ENCODE assay signal across 10 cellular contexts in the genomic region with DNA sequence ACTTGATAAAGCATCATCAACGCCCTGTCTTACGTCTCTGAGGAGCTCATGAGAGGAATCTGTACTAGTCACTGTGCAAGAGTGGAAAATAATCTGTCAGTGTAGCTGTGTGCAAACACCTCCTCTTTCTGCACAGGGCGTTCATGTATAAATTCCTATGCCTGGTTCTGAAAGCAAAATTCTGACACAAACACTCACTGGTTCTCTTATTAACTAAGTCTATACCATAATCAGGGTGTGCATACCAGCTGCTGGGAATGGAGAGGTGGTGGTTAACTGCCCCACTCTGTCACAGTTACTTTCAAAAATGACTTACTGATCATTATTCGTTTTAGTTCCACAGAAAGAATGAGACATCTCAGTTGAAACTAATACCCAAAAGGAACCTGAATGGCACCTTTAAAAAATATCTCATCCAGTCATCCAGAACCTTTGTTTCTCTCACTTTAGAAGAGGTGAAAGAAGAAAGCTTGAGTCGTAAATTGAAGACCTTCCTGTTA. TPM values are rescaled to one million over a fixed set of nuclear protein-coding genes. Genes with fewer than 3 reads are reported as not detected.
A peak's percentile ranks its signal among the peaks of the same experiment; 100 is the strongest.
DNase-seq lines count a peak whose midpoint lies in the region; ATAC-seq and TF ChIP-seq lines count a peak whose summit lies in the region.
"Had no signal": no experiment of that assay in that cellular context is flagged by ENCODE, and none has a peak within 500 bp of the region (broad histone marks: within the 10 kb centered on the region; RNA-seq: fewer than 3 reads in every experiment).

No MANE protein-coding gene starts in this region.

- H3K4me3 ChIP-seq in right atrium auricular region, result no peak overlapping the region
- H3K4me3 ChIP-seq in OCI-LY1 (ENCODE audit: low read depth, low read length, poor library complexity, severe bottlenecking), result no peak overlapping the region
- peak overlapping the region in 1 of 4 donors; percentile 10 for H3K4me3 ChIP-seq in esophagus squamous epithelium
- H3K4me3 ChIP-seq in suprapubic skin, result no peak overlapping the region
- H3K4me3 ChIP-seq in uterus, result no peak overlapping the region
- H3K4me3 ChIP-seq: thyroid gland had no signal

- no peak for TF ChIP-seq EP300 in suprapubic skin (IDR thresholded peaks at IDR 0.05)

- no peaks in the 10 kb centered on the region for H3K9me3 ChIP-seq in right atrium auricular region
- H3K9me3 ChIP-seq in OCI-LY1 (ENCODE audit: low read length), result no peaks in the 10 kb centered on the region
- H3K9me3 ChIP-seq in esophagus squamous epithelium, result no peaks in the 10 kb centered on the region
- H3K9me3 ChIP-seq in suprapubic skin, result no peaks in the 10 kb centered on the region
- H3K9me3 ChIP-seq in uterus, result no peaks in the 10 kb centered on the region
- H3K9me3 ChIP-seq: thyroid gland had no signal

- WGBS in esophagus squamous epithelium, 2 donors, result 47 to 49% methylated on average over 5 of the region's 5 CpGs
- 77% methylated on average over 5 of the region's 5 CpGs for WGBS in suprapubic skin

- no peak overlapping the region for H3K27ac ChIP-seq in right atrium auricular region
- H3K27ac ChIP-seq in OCI-LY1 (ENCODE audit: low read depth, low read length, poor library complexity, severe bottlenecking), result peak overlapping the region; percentile 14
- H3K27ac ChIP-seq in esophagus squamous epithelium, result peak overlapping the region; percentile 64 to 81 (median 71)
- H3K27ac ChIP-seq in suprapubic skin, result peak overlapping the region; percentile 45
- no peak overlapping the region for H3K27ac ChIP-seq in uterus
- H3K27ac ChIP-seq: RWPE1, thyroid gland had no signal

- no peaks in the 10 kb centered on the region for H3K79me2 ChIP-seq in OCI-LY1 (ENCODE audit: insufficient read depth, low read length)

- no peak overlapping the region for H3K9ac ChIP-seq in OCI-LY1 (ENCODE audit: low read length)

- H3K9me2 ChIP-seq in OCI-LY1 (ENCODE audit: low read depth, low read length), result no peaks in the 10 kb centered on the region

- intact Hi-C loops in left ventricle myocardium superior (cut with micrococcal nuclease), result no loop called here
- intact Hi-C loops in esophagus squamous epithelium (cut with DNase I), result no loop called here
- intact Hi-C loops in uterus (cut with DNase I; ENCODE audit: low total_unique reads), result no loop called here

- no peak for TF ChIP-seq POLR2A in esophagus squamous epithelium (IDR thresholded peaks at IDR 0.05)
- TF ChIP-seq POLR2A in suprapubic skin (IDR thresholded peaks at IDR 0.05), result no peak
- TF ChIP-seq POLR2A in uterus (IDR thresholded peaks at IDR 0.05), result no peak

- no peaks in the 10 kb centered on the region for H3F3A ChIP-seq in OCI-LY1 (ENCODE audit: insufficient read depth, low read length)

- DNase-seq in left ventricle myocardium superior (no peak), right atrium auricular region (ENCODE audit: low spot score) (no peak), esophagus squamous epithelium (lab: John Stamatoyannopoulos, UW) (no peak), suprapubic skin (ENCODE audit: low spot score in 2 of 2) (no peak), midbrain (lab: John Stamatoyannopoulos, UW) (no peak), uterus (no peak), COLO829 (ENCODE audit: low spot score) (no peak)
- DNase-seq: thyroid gland had no signal

- TF ChIP-seq CTCF in right atrium auricular region (IDR thresholded peaks at IDR 0.05) (no peak), OCI-LY1 (IDR thresholded peaks at IDR 0.05; ENCODE audit: low read length) (no peak), esophagus squamous epithelium (IDR thresholded peaks at IDR 0.05) (no peak), suprapubic skin (IDR thresholded peaks at IDR 0.05) (no peak), uterus (IDR thresholded peaks at IDR 0.05) (no peak)

- H3K4me1 ChIP-seq in right atrium auricular region, result peaks cover 0 to 35% of the 10 kb centered on the region in 2 donors
- H3K4me1 ChIP-seq in OCI-LY1 (ENCODE audit: insufficient read depth, low read length, severe bottlenecking), result peaks cover 24% of the 10 kb centered on the region
- peaks cover 15 to 58% (median 18%) of the 10 kb centered on the region in 3 donors for H3K4me1 ChIP-seq in esophagus squamous epithelium
- peaks cover 15% of the 10 kb centered on the region for H3K4me1 ChIP-seq in suprapubic skin
- H3K4me1 ChIP-seq in uterus, result no peaks in the 10 kb centered on the region

- H3K27me3 ChIP-seq in right atrium auricular region, result no peaks in the 10 kb centered on the region
- H3K27me3 ChIP-seq in OCI-LY1 (ENCODE audit: insufficient read depth, low read length), result no peaks in the 10 kb centered on the region
- no peaks in the 10 kb centered on the region for H3K27me3 ChIP-seq in esophagus squamous epithelium
- no peaks in the 10 kb centered on the region for H3K27me3 ChIP-seq in suprapubic skin
- no peaks in the 10 kb centered on the region for H3K27me3 ChIP-seq in uterus
- H3K27me3 ChIP-seq: thyroid gland had no signal

- H2AFZ ChIP-seq in OCI-LY1 (ENCODE audit: low read length), result no peak overlapping the region

- no peaks in the 10 kb centered on the region for H4K20me1 ChIP-seq in OCI-LY1 (ENCODE audit: insufficient read depth, low read length)

- H3K36me3 ChIP-seq in right atrium auricular region (no peaks in the 10 kb centered on the region), OCI-LY1 (ENCODE audit: insufficient read depth, low read length) (no peaks in the 10 kb centered on the region; the same call in 1 of the 2 replicates), esophagus squamous epithelium (no peaks in the 10 kb centered on the region), suprapubic skin (no peaks in the 10 kb centered on the region), uterus (no peaks in the 10 kb centered on the region)
- H3K36me3 ChIP-seq: thyroid gland had no signal

- peak overlapping the region; percentile 27; the same call in 1 of the 2 replicates for H3K4me2 ChIP-seq in OCI-LY1 (ENCODE audit: low read length)

- ATAC-seq in left ventricle myocardium superior, result peak; percentile 35

RNA-seq across cellular contexts. Expression of gene STK39, which starts 35.7 kb away (rescaled TPM):
- total RNA-seq in left ventricle myocardium superior, result 20.9 TPM
- 10 to 100 TPM in 1 of 2 donors, 1 to 10 TPM in 1; 6.0 to 13.6 TPM for total RNA-seq in right atrium auricular region
- 10 to 100 TPM; 17.4 to 27.6 (median 20.6) TPM for total RNA-seq in esophagus squamous epithelium
- total RNA-seq in suprapubic skin, result 10 to 100 TPM; 13.8 to 28.2 (median 18.3) TPM
- total RNA-seq in uterus, result 10 to 100 TPM in 2 of 4 donors, 1 to 10 TPM in 2; 5.0 to 23.6 (median 9.8) TPM

Comparison
In these comparisons a context has a peak if more than half of its experiments do, and no peak if none do; other contexts are left out.
1. H3K27ac ChIP-seq: peak in OCI-LY1 (single experiment), esophagus squamous epithelium (4 of 4) and suprapubic skin (single experiment); none in right atrium auricular region (0 of 2) and uterus (0 of 2).